8 cellular contexts compared by ENCODE assay signal in the genomic region with DNA sequence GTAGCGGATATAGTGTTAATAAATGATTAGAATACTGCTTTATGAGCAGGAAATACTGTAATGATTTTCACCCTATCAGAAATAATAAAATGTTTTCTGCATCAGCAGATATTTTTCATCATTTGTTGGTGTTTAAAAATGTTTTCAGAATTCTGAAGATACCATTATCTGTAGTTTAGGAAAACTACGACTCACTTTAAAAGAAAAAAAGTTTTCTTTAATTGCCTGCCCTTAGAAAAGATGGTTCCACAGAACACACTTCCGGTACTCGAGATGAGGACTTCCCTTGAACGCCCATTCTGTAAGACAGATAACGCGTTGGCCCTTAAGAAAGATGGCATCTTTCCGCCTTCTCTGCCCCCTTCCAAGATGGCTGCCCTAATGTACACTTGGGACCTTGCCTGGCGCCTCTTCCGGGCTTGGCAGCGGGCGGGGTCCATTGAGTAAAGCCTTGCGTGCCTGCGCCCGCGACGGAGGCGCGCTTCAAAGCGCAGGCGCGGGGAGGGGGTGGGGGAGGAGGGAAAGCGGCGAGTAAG. TPM values are rescaled to one million over a fixed set of nuclear protein-coding genes. Genes with fewer than 3 reads are reported as not detected.
A peak's percentile ranks its signal among the peaks of the same experiment; 100 is the strongest.
DNase-seq lines count a peak whose midpoint lies in the region; ATAC-seq and TF ChIP-seq lines count a peak whose summit lies in the region.

SZRD1 (plus strand) TSS at position 521 of the 536 bp plus-strand sequence. CDS start 16 bp downstream, outside the sequence.

- H3K79me2 ChIP-seq in MM.1S (ENCODE audit: low read length), result peaks cover 44% of the 10 kb centered on the region

- H3K4me3 ChIP-seq in MM.1S (ENCODE audit: low read length), result peak within 1 kb of the TSS; percentile 96
- H3K4me3 ChIP-seq in fibroblast of pulmonary artery (replicated peaks; ENCODE audit: low read depth, low read length), result peak within 1 kb of the TSS; percentile 94

- H3K36me3 ChIP-seq in MM.1S (replicated peaks; ENCODE audit: insufficient read depth, low read length), result no peaks in the 10 kb centered on the region

- no peak for TF ChIP-seq CTCF in MM.1S (IDR thresholded peaks at IDR 0.05; ENCODE audit: low read length)
- no peak for TF ChIP-seq CTCF in fibroblast of pulmonary artery (IDR thresholded peaks at IDR 0.05; ENCODE audit: low read length, missing control alignments)
- no peak for TF ChIP-seq CTCF in natural killer cell (IDR thresholded peaks at IDR 0.05)

- intact Hi-C loops in natural killer cell (cut with micrococcal nuclease), result loop anchor here (1.0 to 10.0 kb wide), 5 partner anchors 14 to 532 kb away; partner anchors contain the start of genes FBXO42, NECAP2 and RNU1-2

- no peaks in the 10 kb centered on the region for H3K27me3 Mint-ChIP-seq in natural killer cell (ENCODE audit: low read depth in 2 of 2)

- H3K27ac ChIP-seq in MM.1S (ENCODE audit: low read length), result peak within 1 kb of the TSS; percentile 97

- H3K9ac ChIP-seq in MM.1S (ENCODE audit: low read length), result peak within 1 kb of the TSS; percentile 94

- peak within 1 kb of the TSS; percentile 98 to 99 for H3K27ac Mint-ChIP-seq in natural killer cell

- H3K9me3 ChIP-seq in MM.1S (replicated peaks; ENCODE audit: insufficient read depth, low read length), result no peaks in the 10 kb centered on the region

- no peaks in the 10 kb centered on the region for H3K9me3 Mint-ChIP-seq in natural killer cell

- peak within 1 kb of the TSS; percentile 85 for H3K4me2 ChIP-seq in MM.1S (ENCODE audit: low read depth, low read length)

- H3K4me3 Mint-ChIP-seq in natural killer cell, result peak within 1 kb of the TSS; percentile 96

- no peaks in the 10 kb centered on the region for H3K27me3 ChIP-seq in MM.1S (replicated peaks; ENCODE audit: insufficient read depth, low read length)

- H3K36me3 Mint-ChIP-seq in natural killer cell, result no peaks in the 10 kb centered on the region

- peak; percentile 83 to 95 (median 85) for ATAC-seq in natural killer cell

- H2AFZ ChIP-seq in MM.1S (ENCODE audit: low read length), result peak within 1 kb of the TSS; percentile 66

- DNase-seq in Daoy (ENCODE audit: low read depth), result peak; percentile 100
- peak; percentile 100 for DNase-seq in HCEC 1CT
- DNase-seq in MM.1S, result peak; percentile 99
- peak; percentile 93 for DNase-seq in SIG-M5 (lab: John Stamatoyannopoulos, UW)
- peak; percentile 98 for DNase-seq in activated effector memory CD4-positive, alpha-beta T cell treated with anti-CD3 and anti-CD28 coated beads, Interleukin-2, amount 50 U/mL, for 16 hours
- peak; percentile 100 for DNase-seq in fibroblast of pulmonary artery (ENCODE audit: low read depth)
- peak; percentile 89 for DNase-seq in natural killer cell
- DNase-seq in stimulated activated naive CD4-positive, alpha-beta T cell treated with Interleukin-2 at 50 U/mL for 16 hours (lab: John Stamatoyannopoulos, UW), result peak; percentile 96

- peaks cover 6% of the 10 kb centered on the region; the same call in 1 of the 2 replicates for H3K4me1 ChIP-seq in MM.1S (ENCODE audit: low read length)

- H3F3A ChIP-seq in MM.1S (ENCODE audit: insufficient read depth, low read length), result peaks cover 12% of the 10 kb centered on the region

- no peaks in the 10 kb centered on the region for H3K9me2 ChIP-seq in MM.1S (replicated peaks; ENCODE audit: insufficient read depth, low read length)

- peaks cover 21 to 23% of the 10 kb centered on the region in 2 donors for H3K4me1 Mint-ChIP-seq in natural killer cell

- peaks cover 15% of the 10 kb centered on the region; the same call in 1 of the 2 replicates for H4K20me1 ChIP-seq in MM.1S (ENCODE audit: insufficient read depth, low read length)

RNA-seq across cellular contexts. Expression of gene SZRD1, which starts in this region (rescaled TPM):
- 61.0 and 77.7 TPM in 2 replicates for total RNA-seq in Daoy (2014; rRNA removed; shearing (Covaris generic))
- 100 to 1,000 TPM; 170 to 187 (median 177) TPM for total RNA-seq in natural killer cell

Comparison
In these comparisons a context has a peak if more than half of its experiments do, and no peak if none do; other contexts are left out.
1. Peak in every context shown above with its lines: DNase-seq, ATAC-seq, H3K4me3 ChIP-seq and H3K27ac ChIP-seq.